22 cellular contexts compared by ENCODE assay signal in the genomic region with DNA sequence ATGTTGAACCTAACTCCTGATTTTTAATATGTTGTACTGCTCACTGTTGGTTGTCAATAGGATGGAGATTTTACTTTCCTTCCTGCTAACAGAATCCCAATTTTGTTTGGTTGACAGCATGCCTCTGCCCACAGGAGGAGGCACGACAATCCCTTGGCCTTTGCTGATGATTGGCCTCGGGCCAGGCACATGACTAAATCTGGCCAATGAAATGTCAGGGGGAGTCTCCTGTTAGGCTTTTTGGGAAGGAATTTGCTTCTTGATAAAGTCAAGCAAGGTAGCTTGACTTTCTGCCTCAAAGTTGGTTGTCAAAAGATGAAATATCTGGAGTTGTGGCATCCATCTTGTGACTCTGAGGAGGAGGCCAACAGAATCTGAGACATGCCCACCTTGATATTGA. TPM values are rescaled to one million over a fixed set of nuclear protein-coding genes. Genes with fewer than 3 reads are reported as not detected.
"Had no signal": no experiment of that assay in that cellular context is flagged by ENCODE, and none has a peak within 500 bp of the region (broad histone marks: within the 10 kb centered on the region; RNA-seq: fewer than 3 reads in every experiment).

No MANE protein-coding gene starts in this region.

- H3K4me1 ChIP-seq: gastrocnemius medialis, heart right ventricle, sigmoid colon, upper lobe of right lung, vagina had no signal

- H3K4me1 Mint-ChIP-seq: naive thymus-derived CD8-positive, alpha-beta T cell; stimulated activated naive B cell treated with anti-CD40 and anti-IgM and Interleukin-4, amounts not matched to agents 10 μg/mL and 1 μg/mL and 100 μg/mL, for 72 hours had no signal

- FAIRE-seq: islet of Langerhans had no signal

- H3K9me3 Mint-ChIP-seq: naive thymus-derived CD8-positive, alpha-beta T cell; stimulated activated naive B cell treated with anti-CD40 and anti-IgM and Interleukin-4, amounts not matched to agents 10 μg/mL and 1 μg/mL and 100 μg/mL, for 72 hours; stimulated activated naive CD8-positive, alpha-beta T cell treated with anti-CD3 and anti-CD28 coated beads, Interleukin-15, amount 100 ng/mL, for 72 hours had no signal

- H3K27ac ChIP-seq: gastrocnemius medialis, heart right ventricle, neutrophil, sigmoid colon, skin epidermis, testis, tibial nerve, upper lobe of right lung, vagina had no signal

- H3K27me3 ChIP-seq: gastrocnemius medialis, testis, vagina had no signal

- H3K27ac Mint-ChIP-seq: stimulated activated naive B cell treated with anti-CD40 and anti-IgM and Interleukin-4, amounts not matched to agents 10 μg/mL and 1 μg/mL and 100 μg/mL, for 72 hours; stimulated activated naive CD8-positive, alpha-beta T cell treated with anti-CD3 and anti-CD28 coated beads, Interleukin-15, amount 100 ng/mL, for 72 hours had no signal

- H3K9me3 ChIP-seq: gastrocnemius medialis, heart right ventricle, mucosa of descending colon, neutrophil, sigmoid colon, testis, tibial nerve, upper lobe of right lung, vagina had no signal

- DNase-seq: dermis blood vessel endothelial cell; effector CD4-positive, alpha-beta T cell; gastrocnemius medialis; heart right ventricle; hypothalamus; mammary epithelial cell; mucosa of descending colon; naive thymus-derived CD8-positive, alpha-beta T cell; posterior cingulate gyrus; sigmoid colon; stimulated activated CD4-positive, alpha-beta T cell treated with anti-CD3 and anti-CD28 coated beads, Interleukin-2, amount 100 ng/mL, for 24 hours; stimulated activated CD4-positive, alpha-beta T cell treated with anti-CD3 and anti-CD28 coated beads, Interleukin-4, amount 100 ng/mL, for 4 hours; stimulated activated naive B cell treated with anti-CD40 and anti-IgM and Interleukin-4, amounts not matched to agents 10 μg/mL and 1 μg/mL and 100 μg/mL, for 72 hours; stimulated activated naive CD8-positive, alpha-beta T cell treated with anti-CD3 and anti-CD28 coated beads, Interleukin-15, amount 100 ng/mL, for 72 hours; testis; upper lobe of right lung had no signal

- H3K36me3 Mint-ChIP-seq: naive thymus-derived CD8-positive, alpha-beta T cell; stimulated activated naive B cell treated with anti-CD40 and anti-IgM and Interleukin-4, amounts not matched to agents 10 μg/mL and 1 μg/mL and 100 μg/mL, for 72 hours had no signal

- H3K4me3 ChIP-seq: gastrocnemius medialis, heart right ventricle, mucosa of descending colon, sigmoid colon, skin epidermis, testis, tibial nerve, upper lobe of right lung, vagina had no signal

- H3K36me3 ChIP-seq: gastrocnemius medialis, heart right ventricle, neutrophil, sigmoid colon, tibial nerve, upper lobe of right lung, vagina had no signal

- H3K4me3 Mint-ChIP-seq: stimulated activated naive B cell treated with anti-CD40 and anti-IgM and Interleukin-4, amounts not matched to agents 10 μg/mL and 1 μg/mL and 100 μg/mL, for 72 hours; stimulated activated naive CD8-positive, alpha-beta T cell treated with anti-CD3 and anti-CD28 coated beads, Interleukin-15, amount 100 ng/mL, for 72 hours had no signal

RNA-seq across cellular contexts. Expression of a gene that starts 6.8 kb away (rescaled TPM):
- total RNA-seq: fibroblast of lung had no signal
